In genomic region chr11:7918141-7918540, GRCh38 we compare ENCODE assay signal across 38 cellular contexts. TPM values are rescaled to one million over a fixed set of nuclear protein-coding genes. Genes with fewer than 3 reads are reported as not detected.
"Had no signal": no experiment of that assay in that cellular context is flagged by ENCODE, and none has a peak within 500 bp of the region (broad histone marks: within the 10 kb centered on the region; RNA-seq: fewer than 3 reads in every experiment).

No MANE protein-coding gene starts in this region.

- H3K27ac Mint-ChIP-seq: activated B cell treated with CpG ODN at 0.5 μM for 24 hours; activated CD4-positive, alpha-beta memory T cell treated with anti-CD3 and anti-CD28 coated beads for 36 hours; activated CD8-positive, alpha-beta memory T cell treated with anti-CD3 and anti-CD28 coated beads, Interleukin-2, amount 10 ng/mL, durations not matched to agents 7 days and 5 days; activated CD8-positive, alpha-beta T cell treated with anti-CD3 and anti-CD28 coated beads, Interleukin-2, amount 10 ng/mL, durations not matched to agents 7 days and 5 days; activated naive CD4-positive, alpha-beta T cell treated with anti-CD3 and anti-CD28 coated beads for 36 hours; activated naive CD4-positive, alpha-beta T cell treated with anti-CD3 and anti-CD28 coated beads, Interleukin-2, amount 50 U/mL, for 24 hours; activated naive CD8-positive, alpha-beta T cell treated with anti-CD3 and anti-CD28 coated beads for 36 hours; activated naive CD8-positive, alpha-beta T cell treated with anti-CD3 and anti-CD28 coated beads, Interleukin-2, amount 50 U/mL, for 24 hours; activated T-helper 1 cell treated with anti-CD3 and anti-CD28 coated beads, Interleukin-12 subunit alpha, Interleukin-12 subunit beta, Interleukin-2, Interleukin-4 antibody, amounts not matched to agents 30 ng/mL and 10 ng/mL and 1 ng/mL, durations not matched to agents 14 hours and 24 hours and 36 hours; activated T-helper 2 cell treated with anti-CD3 and anti-CD28 coated beads, Interferon-gamma antibody, Interleukin-2, Interleukin-4, amounts not matched to agents 10 μg/mL and 5 μg/mL and 100 μg/mL, durations not matched to agents 14 hours and 24 hours and 36 hours; T-helper 1 cell treated with Interleukin-12 subunit alpha and Interleukin-12 subunit beta and Interleukin-4 antibody, amounts not matched to agents 30 μg/mL and 1 μg/mL, for 36 hours; T-helper 2 cell treated with Interferon-gamma antibody and Interleukin-4, amounts not matched to agents 5 μg/mL and 100 μg/mL, for 36 hours had no signal

- H3K4me1 ChIP-seq: adrenal gland, body of pancreas, esophagus muscularis mucosa, foreskin keratinocyte, gastrocnemius medialis, heart left ventricle had no signal

- H3K36me3 ChIP-seq: adrenal gland, cardiac muscle cell, esophagus muscularis mucosa, gastrocnemius medialis, heart left ventricle, WERI-Rb-1 had no signal

- DNase-seq: activated B cell treated with CpG ODN at 0.5 μM for 24 hours; activated CD4-positive, alpha-beta memory T cell treated with anti-CD3 and anti-CD28 coated beads for 36 hours; activated CD4-positive, alpha-beta T cell treated with anti-CD3 and anti-CD28 coated beads for 48 hours; activated CD4-positive, alpha-beta T cell treated with anti-CD3 and anti-CD28 coated beads, Interleukin-2, amount 50 U/mL, for 1 hour; activated CD8-positive, alpha-beta memory T cell treated with anti-CD3 and anti-CD28 coated beads, Interleukin-2, amount 10 ng/mL, durations not matched to agents 7 days and 5 days; activated CD8-positive, alpha-beta memory T cell treated with anti-CD3 and anti-CD28 coated beads, Interleukin-2, amount 50 U/mL, for 4 hours; activated CD8-positive, alpha-beta T cell treated with anti-CD3 and anti-CD28 coated beads, Interleukin-2, amount 10 ng/mL, durations not matched to agents 7 days and 5 days; activated effector memory CD4-positive, alpha-beta T cell treated with anti-CD3 and anti-CD28 coated beads, Interleukin-2, amount 50 U/mL, for 16 hours; activated naive CD4-positive, alpha-beta T cell treated with anti-CD3 and anti-CD28 coated beads for 36 hours; activated naive CD8-positive, alpha-beta T cell treated with anti-CD3 and anti-CD28 coated beads for 36 hours; activated naive CD8-positive, alpha-beta T cell treated with anti-CD3 and anti-CD28 coated beads, Interleukin-2, amount 50 U/mL, for 24 hours; activated T-cell treated with anti-CD3 and anti-CD28 coated beads, Interleukin-2, amount 50 U/mL, for 1 hour; activated T-cell treated with anti-CD3 and anti-CD28 coated beads, Interleukin-2, amount 50 U/mL, for 48 hours; adrenal gland; amygdala; aorta; body of pancreas; effector CD8-positive, alpha-beta T cell; erythroblast; foreskin keratinocyte; gastrocnemius medialis; glutamatergic neuron; heart left ventricle; hypothalamus; T1000; WERI-Rb-1 had no signal

- H3K4me3 Mint-ChIP-seq: activated B cell treated with CpG ODN at 0.5 μM for 24 hours; activated CD4-positive, alpha-beta memory T cell treated with anti-CD3 and anti-CD28 coated beads for 36 hours; activated CD8-positive, alpha-beta memory T cell treated with anti-CD3 and anti-CD28 coated beads, Interleukin-2, amount 10 ng/mL, durations not matched to agents 7 days and 5 days; activated CD8-positive, alpha-beta T cell treated with anti-CD3 and anti-CD28 coated beads, Interleukin-2, amount 10 ng/mL, durations not matched to agents 7 days and 5 days; activated naive CD4-positive, alpha-beta T cell treated with anti-CD3 and anti-CD28 coated beads for 36 hours; activated naive CD4-positive, alpha-beta T cell treated with anti-CD3 and anti-CD28 coated beads, Interleukin-2, amount 50 U/mL, for 24 hours; activated naive CD8-positive, alpha-beta T cell treated with anti-CD3 and anti-CD28 coated beads for 36 hours; activated naive CD8-positive, alpha-beta T cell treated with anti-CD3 and anti-CD28 coated beads, Interleukin-2, amount 50 U/mL, for 24 hours; activated T-helper 1 cell treated with anti-CD3 and anti-CD28 coated beads, Interleukin-12 subunit alpha, Interleukin-12 subunit beta, Interleukin-2, Interleukin-4 antibody, amounts not matched to agents 30 ng/mL and 10 ng/mL and 1 ng/mL, durations not matched to agents 14 hours and 24 hours and 36 hours; central memory CD8-positive, alpha-beta T cell; T-helper 1 cell treated with Interleukin-12 subunit alpha and Interleukin-12 subunit beta and Interleukin-4 antibody, amounts not matched to agents 30 μg/mL and 1 μg/mL, for 36 hours; T-helper 2 cell treated with Interferon-gamma antibody and Interleukin-4, amounts not matched to agents 5 μg/mL and 100 μg/mL, for 36 hours had no signal

- H3K27me3 Mint-ChIP-seq: activated CD8-positive, alpha-beta memory T cell treated with anti-CD3 and anti-CD28 coated beads, Interleukin-2, amount 10 ng/mL, durations not matched to agents 7 days and 5 days; activated naive CD4-positive, alpha-beta T cell treated with anti-CD3 and anti-CD28 coated beads, Interleukin-2, amount 50 U/mL, for 24 hours; activated naive CD8-positive, alpha-beta T cell treated with anti-CD3 and anti-CD28 coated beads, Interleukin-2, amount 50 U/mL, for 24 hours had no signal

- H3K4me3 ChIP-seq: adrenal gland, body of pancreas, cardiac muscle cell, coronary artery, esophagus muscularis mucosa, gastrocnemius medialis, heart left ventricle had no signal

- H3K9me3 ChIP-seq: adrenal gland, body of pancreas, esophagus muscularis mucosa, gastrocnemius medialis, heart left ventricle had no signal

- H3K4me1 Mint-ChIP-seq: activated B cell treated with CpG ODN at 0.5 μM for 24 hours; activated CD8-positive, alpha-beta memory T cell treated with anti-CD3 and anti-CD28 coated beads, Interleukin-2, amount 10 ng/mL, durations not matched to agents 7 days and 5 days; activated naive CD4-positive, alpha-beta T cell treated with anti-CD3 and anti-CD28 coated beads, Interleukin-2, amount 50 U/mL, for 24 hours; activated naive CD8-positive, alpha-beta T cell treated with anti-CD3 and anti-CD28 coated beads for 36 hours; activated naive CD8-positive, alpha-beta T cell treated with anti-CD3 and anti-CD28 coated beads, Interleukin-2, amount 50 U/mL, for 24 hours; central memory CD8-positive, alpha-beta T cell had no signal

- H3K36me3 Mint-ChIP-seq: activated CD4-positive, alpha-beta memory T cell treated with anti-CD3 and anti-CD28 coated beads for 36 hours; activated CD8-positive, alpha-beta memory T cell treated with anti-CD3 and anti-CD28 coated beads, Interleukin-2, amount 10 ng/mL, durations not matched to agents 7 days and 5 days; activated naive CD4-positive, alpha-beta T cell treated with anti-CD3 and anti-CD28 coated beads, Interleukin-2, amount 50 U/mL, for 24 hours; activated naive CD8-positive, alpha-beta T cell treated with anti-CD3 and anti-CD28 coated beads for 36 hours had no signal

- H3K27me3 ChIP-seq: adrenal gland, body of pancreas, cardiac muscle cell, esophagus muscularis mucosa, foreskin keratinocyte, gastrocnemius medialis, heart left ventricle had no signal

- H3K27ac ChIP-seq: adrenal gland, body of pancreas, cardiac muscle cell, coronary artery, esophagus muscularis mucosa, foreskin keratinocyte, gastrocnemius medialis, heart left ventricle, WERI-Rb-1 had no signal

- H3K9me3 Mint-ChIP-seq: activated B cell treated with CpG ODN at 0.5 μM for 24 hours; activated CD4-positive, alpha-beta memory T cell treated with anti-CD3 and anti-CD28 coated beads for 36 hours; activated naive CD4-positive, alpha-beta T cell treated with anti-CD3 and anti-CD28 coated beads for 36 hours; activated naive CD4-positive, alpha-beta T cell treated with anti-CD3 and anti-CD28 coated beads, Interleukin-2, amount 50 U/mL, for 24 hours; activated naive CD8-positive, alpha-beta T cell treated with anti-CD3 and anti-CD28 coated beads for 36 hours; activated naive CD8-positive, alpha-beta T cell treated with anti-CD3 and anti-CD28 coated beads, Interleukin-2, amount 50 U/mL, for 24 hours; activated T-helper 1 cell treated with anti-CD3 and anti-CD28 coated beads, Interleukin-12 subunit alpha, Interleukin-12 subunit beta, Interleukin-2, Interleukin-4 antibody, amounts not matched to agents 30 ng/mL and 10 ng/mL and 1 ng/mL, durations not matched to agents 14 hours and 24 hours and 36 hours; activated T-helper 2 cell treated with anti-CD3 and anti-CD28 coated beads, Interferon-gamma antibody, Interleukin-2, Interleukin-4, amounts not matched to agents 10 μg/mL and 5 μg/mL and 100 μg/mL, durations not matched to agents 14 hours and 24 hours and 36 hours; central memory CD8-positive, alpha-beta T cell; T-helper 1 cell treated with Interleukin-12 subunit alpha and Interleukin-12 subunit beta and Interleukin-4 antibody, amounts not matched to agents 30 μg/mL and 1 μg/mL, for 36 hours; T-helper 2 cell treated with Interferon-gamma antibody and Interleukin-4, amounts not matched to agents 5 μg/mL and 100 μg/mL, for 36 hours had no signal

RNA-seq across cellular contexts. Expression of gene OR10A6, which starts 12.9 kb away (rescaled TPM):
- total RNA-seq: activated B cell treated with CpG ODN at 0.5 μM for 24 hours; activated CD4-positive, alpha-beta memory T cell treated with anti-CD3 and anti-CD28 coated beads for 36 hours; activated CD8-positive, alpha-beta memory T cell treated with anti-CD3 and anti-CD28 coated beads for 36 hours; activated CD8-positive, alpha-beta memory T cell treated with anti-CD3 and anti-CD28 coated beads, Interleukin-2, amount 10 ng/mL, durations not matched to agents 7 days and 5 days; activated CD8-positive, alpha-beta T cell treated with anti-CD3 and anti-CD28 coated beads, Interleukin-2, amount 10 ng/mL, durations not matched to agents 7 days and 5 days; activated naive CD4-positive, alpha-beta T cell treated with anti-CD3 and anti-CD28 coated beads for 36 hours; activated naive CD8-positive, alpha-beta T cell treated with anti-CD3 and anti-CD28 coated beads for 36 hours; activated T-helper 1 cell treated with anti-CD3 and anti-CD28 coated beads, Interleukin-12 subunit alpha, Interleukin-12 subunit beta, Interleukin-2, Interleukin-4 antibody, amounts not matched to agents 30 ng/mL and 10 ng/mL and 1 ng/mL, durations not matched to agents 14 hours and 24 hours and 36 hours; activated T-helper 2 cell treated with anti-CD3 and anti-CD28 coated beads, Interferon-gamma antibody, Interleukin-2, Interleukin-4, amounts not matched to agents 10 μg/mL and 5 μg/mL and 100 μg/mL, durations not matched to agents 14 hours and 24 hours and 36 hours; adrenal gland; aorta; body of pancreas; cardiac muscle cell; cerebellum; dermis microvascular lymphatic vessel endothelial cell; esophagus muscularis mucosa; gastrocnemius medialis; heart left ventricle had no signal
- polyA plus RNA-seq: adrenal gland, aorta, cardiac muscle cell, foreskin keratinocyte, heart left ventricle had no signal

RNA-seq across cellular contexts. Expression of gene OR10A3, which starts 23.4 kb away (rescaled TPM):
- total RNA-seq: activated B cell treated with CpG ODN at 0.5 μM for 24 hours; activated CD4-positive, alpha-beta memory T cell treated with anti-CD3 and anti-CD28 coated beads for 36 hours; activated CD8-positive, alpha-beta memory T cell treated with anti-CD3 and anti-CD28 coated beads for 36 hours; activated CD8-positive, alpha-beta memory T cell treated with anti-CD3 and anti-CD28 coated beads, Interleukin-2, amount 10 ng/mL, durations not matched to agents 7 days and 5 days; activated CD8-positive, alpha-beta T cell treated with anti-CD3 and anti-CD28 coated beads, Interleukin-2, amount 10 ng/mL, durations not matched to agents 7 days and 5 days; activated naive CD4-positive, alpha-beta T cell treated with anti-CD3 and anti-CD28 coated beads for 36 hours; activated naive CD8-positive, alpha-beta T cell treated with anti-CD3 and anti-CD28 coated beads for 36 hours; activated T-helper 1 cell treated with anti-CD3 and anti-CD28 coated beads, Interleukin-12 subunit alpha, Interleukin-12 subunit beta, Interleukin-2, Interleukin-4 antibody, amounts not matched to agents 30 ng/mL and 10 ng/mL and 1 ng/mL, durations not matched to agents 14 hours and 24 hours and 36 hours; activated T-helper 2 cell treated with anti-CD3 and anti-CD28 coated beads, Interferon-gamma antibody, Interleukin-2, Interleukin-4, amounts not matched to agents 10 μg/mL and 5 μg/mL and 100 μg/mL, durations not matched to agents 14 hours and 24 hours and 36 hours; adrenal gland; aorta; body of pancreas; cardiac muscle cell; cerebellum; dermis microvascular lymphatic vessel endothelial cell; esophagus muscularis mucosa; foreskin keratinocyte; gastrocnemius medialis; heart left ventricle had no signal
- polyA plus RNA-seq: adrenal gland, aorta, cardiac muscle cell, foreskin keratinocyte, heart left ventricle had no signal

RNA-seq across cellular contexts. Expression of gene NLRP10, which starts 47.1 kb away (rescaled TPM):
- total RNA-seq: activated B cell treated with CpG ODN at 0.5 μM for 24 hours; activated CD4-positive, alpha-beta memory T cell treated with anti-CD3 and anti-CD28 coated beads for 36 hours; activated CD8-positive, alpha-beta memory T cell treated with anti-CD3 and anti-CD28 coated beads for 36 hours; activated CD8-positive, alpha-beta memory T cell treated with anti-CD3 and anti-CD28 coated beads, Interleukin-2, amount 10 ng/mL, durations not matched to agents 7 days and 5 days; activated CD8-positive, alpha-beta T cell treated with anti-CD3 and anti-CD28 coated beads, Interleukin-2, amount 10 ng/mL, durations not matched to agents 7 days and 5 days; activated naive CD4-positive, alpha-beta T cell treated with anti-CD3 and anti-CD28 coated beads for 36 hours; activated naive CD8-positive, alpha-beta T cell treated with anti-CD3 and anti-CD28 coated beads for 36 hours; activated T-helper 1 cell treated with anti-CD3 and anti-CD28 coated beads, Interleukin-12 subunit alpha, Interleukin-12 subunit beta, Interleukin-2, Interleukin-4 antibody, amounts not matched to agents 30 ng/mL and 10 ng/mL and 1 ng/mL, durations not matched to agents 14 hours and 24 hours and 36 hours; activated T-helper 2 cell treated with anti-CD3 and anti-CD28 coated beads, Interferon-gamma antibody, Interleukin-2, Interleukin-4, amounts not matched to agents 10 μg/mL and 5 μg/mL and 100 μg/mL, durations not matched to agents 14 hours and 24 hours and 36 hours; adrenal gland; aorta; body of pancreas; cardiac muscle cell; cerebellum; dermis microvascular lymphatic vessel endothelial cell; esophagus muscularis mucosa; gastrocnemius medialis; heart left ventricle had no signal
- polyA plus RNA-seq: adrenal gland, aorta, cardiac muscle cell, heart left ventricle had no signal
